13 cellular contexts compared by ENCODE assay signal in genomic region chr13:42392706-42393572, GRCh38.
DNase-seq lines count a peak whose midpoint lies in the region; ATAC-seq, FAIRE-seq and TF ChIP-seq lines count a peak whose summit lies in the region.
"Had no signal": no experiment of that assay in that cellular context is flagged by ENCODE, and none has a peak within 500 bp of the region (broad histone marks: within the 10 kb centered on the region; RNA-seq: fewer than 3 reads in every experiment).

No MANE protein-coding gene starts in this region.

- in situ Hi-C loops in brain microvascular endothelial cell (cut with HindIII; ENCODE audit: low pct_ligation_motif_present, low sequenced_read_pairs) (no loop called here), G401 (cut with HindIII; ENCODE audit: low sequenced_read_pairs) (no loop called here), KBM-7 (cut with MboI; ENCODE audit: low pct_unique_long_range_greater_than_20kb, low sequenced_read_pairs) (no loop called here)

- no peak for DNase-seq in GM12891 (ENCODE audit: insufficient read length, low spot score)
- DNase-seq in activated CD4-positive, alpha-beta memory T cell treated with anti-CD3 and anti-CD28 coated beads, Interleukin-2, amount 10 ng/mL, durations not matched to agents 7 days and 5 days = peak; percentile 66
- no peak for DNase-seq in left colon
- no peak for DNase-seq in brain microvascular endothelial cell
- no peak for DNase-seq in G401 (ENCODE audit: low spot score)
- DNase-seq in KBM-7 = no peak
- DNase-seq: COR-L47, HFFc6, right cardiac atrium, SHP77 had no signal

- peaks cover 80% of the 10 kb centered on the region for H3K4me1 Mint-ChIP-seq in activated CD4-positive, alpha-beta memory T cell treated with anti-CD3 and anti-CD28 coated beads, Interleukin-2, amount 10 ng/mL, durations not matched to agents 7 days and 5 days

- peak; percentile 83 for FAIRE-seq in GM12891 (lab: Jason Lieb, UNC)
- FAIRE-seq: colon had no signal

- no peaks in the 10 kb centered on the region for H3K27me3 Mint-ChIP-seq in activated CD4-positive, alpha-beta memory T cell treated with anti-CD3 and anti-CD28 coated beads, Interleukin-2, amount 10 ng/mL, durations not matched to agents 7 days and 5 days

- H3K4me3 ChIP-seq in brain microvascular endothelial cell (ENCODE audit: low read depth, low read length) = no peak overlapping the region

- peak overlapping the region; percentile 77 for H3K4me3 Mint-ChIP-seq in activated CD4-positive, alpha-beta memory T cell treated with anti-CD3 and anti-CD28 coated beads, Interleukin-2, amount 10 ng/mL, durations not matched to agents 7 days and 5 days
- H3K4me3 Mint-ChIP-seq: HFFc6 had no signal

- H3K27me3 ChIP-seq in brain microvascular endothelial cell (replicated peaks) = no peaks in the 10 kb centered on the region

- POLR2A ChIA-PET in activated CD4-positive, alpha-beta memory T cell treated with anti-CD3 and anti-CD28 coated beads, Interleukin-2, amount 10 ng/mL, durations not matched to agents 7 days and 5 days (lab: Charles Lee) = interaction anchor here (1.0 to 11.5 kb wide), 17 partner anchors 10 to 181 kb away, joined by 3 to 301 read pairs (median 6); partner anchors contain the start of genes AKAP11 and TNFSF11

- intact Hi-C loops in left colon (cut with DNase I, micrococcal nuclease) = no loop called here

- H3K27ac ChIP-seq in brain microvascular endothelial cell = no peak overlapping the region

- TF ChIP-seq POLR2A in GM12891 (IDR thresholded peaks at IDR 0.05; ENCODE audit: low read depth, low read length) = no peak

- H3K36me3 Mint-ChIP-seq in activated CD4-positive, alpha-beta memory T cell treated with anti-CD3 and anti-CD28 coated beads, Interleukin-2, amount 10 ng/mL, durations not matched to agents 7 days and 5 days (ENCODE audit: low read depth) = peaks cover 9% of the 10 kb centered on the region

- no peaks in the 10 kb centered on the region for H3K9me3 Mint-ChIP-seq in activated CD4-positive, alpha-beta memory T cell treated with anti-CD3 and anti-CD28 coated beads, Interleukin-2, amount 10 ng/mL, durations not matched to agents 7 days and 5 days
- H3K9me3 Mint-ChIP-seq: HFFc6 had no signal

- CTCF ChIA-PET in activated CD4-positive, alpha-beta memory T cell treated with anti-CD3 and anti-CD28 coated beads, Interleukin-2, amount 10 ng/mL, durations not matched to agents 7 days and 5 days (lab: Charles Lee) = interaction anchor here (0.6 to 2.3 kb wide), 12 partner anchors 10 to 1731 kb away, joined by 3 to 13 read pairs (median 4); partner anchors contain the start of gene AKAP11

- TF ChIP-seq CTCF in brain microvascular endothelial cell (IDR thresholded peaks at IDR 0.05; ENCODE audit: low read depth, low read length, missing control alignments) = no peak

- H3K27ac Mint-ChIP-seq in activated CD4-positive, alpha-beta memory T cell treated with anti-CD3 and anti-CD28 coated beads, Interleukin-2, amount 10 ng/mL, durations not matched to agents 7 days and 5 days = peak overlapping the region; percentile 99
- H3K27ac Mint-ChIP-seq: HFFc6 had no signal

- no peaks in the 10 kb centered on the region for H3K36me3 ChIP-seq in brain microvascular endothelial cell (replicated peaks)

- ATAC-seq in HG02610 (IDR thresholded peaks at IDR 0.05; ENCODE audit: unreplicated experiment) (peak; percentile 56), left colon (peak; percentile 86), GM21360 (IDR thresholded peaks at IDR 0.05; ENCODE audit: unreplicated experiment) (no peak)
- ATAC-seq: right cardiac atrium had no signal

TF ChIP-seq in GM12891, 5 proteins besides CTCF, POLR2A, EP300 and RAD21:
- TF ChIP-seq TAF1 (IDR thresholded peaks at IDR 0.05; ENCODE audit: low read depth, low read length) = no peak
- TF ChIP-seq POU2F2 (IDR thresholded peaks at IDR 0.05; ENCODE audit: low read depth, low read length) = no peak
- TF ChIP-seq POLR2AphosphoS5 (IDR thresholded peaks at IDR 0.05; ENCODE audit: low read depth, low read length) = no peak
- TF ChIP-seq SPI1 (IDR thresholded peaks at IDR 0.05; ENCODE audit: low read depth, low read length) = no peak
- no peak for TF ChIP-seq PAX5 (IDR thresholded peaks at IDR 0.05; ENCODE audit: insufficient read depth, low read length, severe bottlenecking)
